In genomic region chr17:18205861-18206260, GRCh38 we compare ENCODE assay signal across 1 cellular context.
TF ChIP-seq lines count a peak whose summit lies in the region.

No MANE protein-coding gene starts in this region.

TF ChIP-seq in H1, 55 proteins besides CTCF, POLR2A, EP300 and RAD21:
- TF ChIP-seq HDAC6 (IDR thresholded peaks at IDR 0.05; ENCODE audit: low read depth, low read length) (no peak), RXRA (IDR thresholded peaks at IDR 0.05; ENCODE audit: insufficient read depth, low read depth, low read length) (no peak), BCL11A (IDR thresholded peaks at IDR 0.05; ENCODE audit: low read depth in 2 of 2, low read length in 2 of 2) (no peak), RBBP5 (IDR thresholded peaks at IDR 0.05; ENCODE audit: borderline replicate concordance, low read depth, low read length) (no peak), JUND (IDR thresholded peaks at IDR 0.05; ENCODE audit: low read length) (no peak), HDAC2 (IDR thresholded peaks at IDR 0.05; ENCODE audit: borderline replicate concordance in 1 of 2, low read depth in 2 of 2, low read length in 2 of 2) (no peak), NANOG (IDR thresholded peaks at IDR 0.05; ENCODE audit: insufficient read depth, low read depth, low read length, poor library complexity, severe bottlenecking) (no peak), GABPA (IDR thresholded peaks at IDR 0.05; ENCODE audit: borderline replicate concordance, insufficient read depth, low read length) (no peak), CREB1 (IDR thresholded peaks at IDR 0.05) (no peak), CHD2 (IDR thresholded peaks at IDR 0.05; ENCODE audit: low read length) (no peak), PHF8 (conservative IDR thresholded peaks at IDR 0.05; ENCODE audit: low read depth, low read length) (no peak), KDM4A (IDR thresholded peaks at IDR 0.05; ENCODE audit: low read depth, low read length, severe bottlenecking) (no peak), FOSL1 (IDR thresholded peaks at IDR 0.05; ENCODE audit: insufficient read depth, low read depth, low read length) (no peak), RFX5 (IDR thresholded peaks at IDR 0.05; ENCODE audit: borderline replicate concordance, low read depth, low read length) (no peak), E2F6 (IDR thresholded peaks at IDR 0.05) (no peak), ZNF274 (IDR thresholded peaks at IDR 0.05; ENCODE audit: borderline replicate concordance, extremely low read depth, low read length) (no peak), CHD1 (IDR thresholded peaks at IDR 0.05; ENCODE audit: low read depth, low read length) (no peak), CTBP2 (IDR thresholded peaks at IDR 0.05; ENCODE audit: borderline replicate concordance, insufficient read depth, insufficient read length, low read length) (no peak), POLR2AphosphoS5 (IDR thresholded peaks at IDR 0.05; ENCODE audit: low read depth, low read length) (no peak), NRF1 (IDR thresholded peaks at IDR 0.05; ENCODE audit: low read depth, low read length) (no peak)
TF ChIP-seq in H1: peak in this region for 0.
